21 cellular contexts compared by ENCODE assay signal in genomic region chr9:68672215-68672614, GRCh38. TPM values are rescaled to one million over a fixed set of nuclear protein-coding genes. Genes with fewer than 3 reads are reported as not detected.
DNase-seq lines count a peak whose midpoint lies in the region; ATAC-seq lines count a peak whose summit lies in the region.
"Had no signal": no experiment of that assay in that cellular context is flagged by ENCODE, and none has a peak within 500 bp of the region (broad histone marks: within the 10 kb centered on the region; RNA-seq: fewer than 3 reads in every experiment).

No MANE protein-coding gene starts in this region.

- no peak for ATAC-seq in activated CD4-positive, alpha-beta T cell treated with anti-CD3 and anti-CD28 coated beads for 36 hours
- ATAC-seq in HG02763 (IDR thresholded peaks at IDR 0.05; ENCODE audit: unreplicated experiment): peak; percentile 53
- ATAC-seq in HG03469 (IDR thresholded peaks at IDR 0.05; ENCODE audit: unreplicated experiment): peak; percentile 62
- ATAC-seq: CD8-positive, alpha-beta T cell; GM23338; K562; PC-3 had no signal

- H3K4me3 Mint-ChIP-seq in activated CD4-positive, alpha-beta T cell treated with anti-CD3 and anti-CD28 coated beads, Interleukin-2, amount 10 ng/mL, durations not matched to agents 7 days and 5 days: no peak overlapping the region
- no peak overlapping the region for H3K4me3 Mint-ChIP-seq in activated CD4-positive, alpha-beta T cell treated with anti-CD3 and anti-CD28 coated beads for 36 hours
- H3K4me3 Mint-ChIP-seq: CD8-positive, alpha-beta T cell; GM23338 had no signal

- no peaks in the 10 kb centered on the region for H3K36me3 Mint-ChIP-seq in activated CD4-positive, alpha-beta T cell treated with anti-CD3 and anti-CD28 coated beads, Interleukin-2, amount 10 ng/mL, durations not matched to agents 7 days and 5 days (ENCODE audit: low read depth)
- H3K36me3 Mint-ChIP-seq in activated CD4-positive, alpha-beta T cell treated with anti-CD3 and anti-CD28 coated beads for 36 hours (ENCODE audit: low read depth): no peaks in the 10 kb centered on the region
- H3K36me3 Mint-ChIP-seq: CD8-positive, alpha-beta T cell had no signal

- H3K9me3 Mint-ChIP-seq in activated CD4-positive, alpha-beta T cell treated with anti-CD3 and anti-CD28 coated beads, Interleukin-2, amount 10 ng/mL, durations not matched to agents 7 days and 5 days: no peaks in the 10 kb centered on the region
- H3K9me3 Mint-ChIP-seq in activated CD4-positive, alpha-beta T cell treated with anti-CD3 and anti-CD28 coated beads for 36 hours (ENCODE audit: low read depth): no peaks in the 10 kb centered on the region
- H3K9me3 Mint-ChIP-seq: CD8-positive, alpha-beta T cell; GM23338 had no signal

- peak overlapping the region; percentile 33 for H3K27ac Mint-ChIP-seq in activated CD4-positive, alpha-beta T cell treated with anti-CD3 and anti-CD28 coated beads, Interleukin-2, amount 10 ng/mL, durations not matched to agents 7 days and 5 days
- H3K27ac Mint-ChIP-seq in activated CD4-positive, alpha-beta T cell treated with anti-CD3 and anti-CD28 coated beads for 36 hours: no peak overlapping the region
- H3K27ac Mint-ChIP-seq: CD8-positive, alpha-beta T cell; GM23338 had no signal

- DNase-seq in activated CD4-positive, alpha-beta T cell treated with anti-CD3 and anti-CD28 coated beads, Interleukin-2, amount 10 ng/mL, durations not matched to agents 7 days and 5 days: no peak
- DNase-seq in activated CD4-positive, alpha-beta T cell treated with anti-CD3 and anti-CD28 coated beads for 36 hours: no peak
- no peak for DNase-seq in COR-L47 (lab: John Stamatoyannopoulos, UW)
- DNase-seq in T-helper 9 cell: no peak
- no peak for DNase-seq in activated effector memory CD4-positive, alpha-beta T cell treated with anti-CD3 and anti-CD28 coated beads, Interleukin-2, amount 50 U/mL, for 16 hours
- DNase-seq in islet precursor cell: no peak
- DNase-seq: CD8-positive, alpha-beta T cell; GF-D8; MV-4-11; NCI-H1417; NCI-H1930; NCI-H2171; NCI-H446 treated with DMSO at 0.1 percent for 48 hours; NCI-H748 treated with DMSO at 0.1 percent for 48 hours; PC-3; SJCRH30 had no signal

- H3K27me3 Mint-ChIP-seq in activated CD4-positive, alpha-beta T cell treated with anti-CD3 and anti-CD28 coated beads, Interleukin-2, amount 10 ng/mL, durations not matched to agents 7 days and 5 days: peaks cover 10% of the 10 kb centered on the region
- peaks cover 15% of the 10 kb centered on the region for H3K27me3 Mint-ChIP-seq in activated CD4-positive, alpha-beta T cell treated with anti-CD3 and anti-CD28 coated beads for 36 hours

- CTCF ChIA-PET in activated CD4-positive, alpha-beta T cell treated with anti-CD3 and anti-CD28 coated beads, Interleukin-2, amount 10 ng/mL, durations not matched to agents 7 days and 5 days (lab: Charles Lee): interaction anchor here (1.2 kb wide), 1 partner anchor 67 kb away, joined by 3 read pairs; no protein-coding TSS in a partner anchor
- CTCF ChIA-PET in activated CD4-positive, alpha-beta T cell treated with anti-CD3 and anti-CD28 coated beads for 36 hours (lab: Charles Lee): no interaction called here

- no peaks in the 10 kb centered on the region for H3K4me1 Mint-ChIP-seq in activated CD4-positive, alpha-beta T cell treated with anti-CD3 and anti-CD28 coated beads, Interleukin-2, amount 10 ng/mL, durations not matched to agents 7 days and 5 days
- no peaks in the 10 kb centered on the region for H3K4me1 Mint-ChIP-seq in activated CD4-positive, alpha-beta T cell treated with anti-CD3 and anti-CD28 coated beads for 36 hours

- POLR2A ChIA-PET in activated CD4-positive, alpha-beta T cell treated with anti-CD3 and anti-CD28 coated beads, Interleukin-2, amount 10 ng/mL, durations not matched to agents 7 days and 5 days (lab: Charles Lee): no interaction called here
- POLR2A ChIA-PET in activated CD4-positive, alpha-beta T cell treated with anti-CD3 and anti-CD28 coated beads for 36 hours (lab: Charles Lee): no interaction called here

- intact Hi-C loops in activated CD4-positive, alpha-beta T cell treated with anti-CD3 and anti-CD28 coated beads for 36 hours (cut with DNase I, micrococcal nuclease): no loop called here

RNA-seq across cellular contexts. Expression of gene PIP5K1B, which starts 32.8 kb away (rescaled TPM):
- under 1 TPM; 0.73 to 0.77 TPM for total RNA-seq in activated CD4-positive, alpha-beta T cell treated with anti-CD3 and anti-CD28 coated beads, Interleukin-2, amount 10 ng/mL, durations not matched to agents 7 days and 5 days
- 1 to 10 TPM; 1.6 TPM for total RNA-seq in activated CD4-positive, alpha-beta T cell treated with anti-CD3 and anti-CD28 coated beads for 36 hours
- total RNA-seq: A172, PC-3 had no signal
